ENCODE assay signal across 14 cellular contexts in the genomic region with DNA sequence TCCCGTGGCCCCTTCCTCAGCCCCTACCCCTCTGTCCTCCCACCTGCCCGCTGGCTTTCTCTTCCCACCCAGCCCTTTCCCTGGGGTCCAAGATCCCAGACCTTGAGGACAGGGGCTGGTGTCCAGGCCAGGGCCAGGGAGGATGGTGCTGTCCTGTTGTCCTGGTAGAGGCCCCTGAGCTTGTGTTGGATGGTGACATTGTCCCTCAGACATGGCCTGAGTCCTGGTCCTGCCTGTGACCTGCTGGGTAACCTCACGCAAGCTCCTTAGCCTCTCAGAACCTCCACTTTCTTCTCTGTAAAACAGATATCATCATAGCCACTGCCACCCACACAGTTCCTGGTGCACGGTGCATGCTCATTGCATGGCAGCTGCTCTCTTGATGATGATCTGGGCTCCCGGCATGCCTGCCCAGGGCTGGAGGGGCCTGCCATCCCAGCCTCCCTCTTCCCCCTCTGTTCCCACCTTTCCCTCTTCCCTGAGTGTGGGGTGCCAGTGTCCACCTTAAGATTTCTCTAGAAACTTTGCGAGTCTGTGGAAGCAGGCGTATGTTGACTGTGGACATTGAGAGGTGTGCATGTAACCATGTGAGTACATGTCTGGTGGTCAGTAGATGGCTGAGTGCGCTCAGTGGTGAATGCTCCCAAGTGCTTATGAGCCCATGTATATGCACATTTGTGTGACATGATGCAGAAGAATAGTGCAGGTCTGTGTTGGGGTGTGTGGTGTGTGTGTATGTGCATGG.
DNase-seq lines count a peak whose midpoint lies in the region; ATAC-seq and TF ChIP-seq lines count a peak whose summit lies in the region.
"Had no signal": no experiment of that assay in that cellular context is flagged by ENCODE, and none has a peak within 500 bp of the region (broad histone marks: within the 10 kb centered on the region; RNA-seq: fewer than 3 reads in every experiment).

No MANE protein-coding gene starts in this region.

- no peaks in the 10 kb centered on the region for H3K9me3 Mint-ChIP-seq in T-helper 2 cell treated with Interferon-gamma antibody and Interleukin-4, amounts not matched to agents 5 μg/mL and 100 μg/mL, for 36 hours
- no peaks in the 10 kb centered on the region for H3K9me3 Mint-ChIP-seq in chondrocyte (ENCODE audit: low read depth)
- H3K9me3 Mint-ChIP-seq: CD4-positive, CD25-positive, alpha-beta regulatory T cell; WTC11 had no signal

- H3K4me3 ChIP-seq in BLaER1: no peak overlapping the region

- H3K4me3 Mint-ChIP-seq in T-helper 2 cell treated with Interferon-gamma antibody and Interleukin-4, amounts not matched to agents 5 μg/mL and 100 μg/mL, for 36 hours: peak overlapping the region; percentile 75
- no peak overlapping the region for H3K4me3 Mint-ChIP-seq in chondrocyte (ENCODE audit: unreplicated experiment)

- H3K4me1 ChIP-seq in BLaER1: peaks cover 84% of the 10 kb centered on the region

- peaks cover 8% of the 10 kb centered on the region for H4K20me1 ChIP-seq in BLaER1

- H3K27ac Mint-ChIP-seq in T-helper 2 cell treated with Interferon-gamma antibody and Interleukin-4, amounts not matched to agents 5 μg/mL and 100 μg/mL, for 36 hours: peak overlapping the region; percentile 35
- H3K27ac Mint-ChIP-seq in chondrocyte (ENCODE audit: unreplicated experiment): no peak overlapping the region
- H3K27ac Mint-ChIP-seq: CD4-positive, CD25-positive, alpha-beta regulatory T cell; WTC11 had no signal

- no peak overlapping the region for H3K9ac ChIP-seq in BLaER1

- no peak for TF ChIP-seq CTCF in chondrocyte (IDR thresholded peaks at IDR 0.05)

- ATAC-seq in HG03342 (IDR thresholded peaks at IDR 0.05; ENCODE audit: unreplicated experiment) (no peak), HG03159 (IDR thresholded peaks at IDR 0.05; ENCODE audit: unreplicated experiment) (no peak)

- peaks cover 9% of the 10 kb centered on the region for H3K27me3 Mint-ChIP-seq in T-helper 2 cell treated with Interferon-gamma antibody and Interleukin-4, amounts not matched to agents 5 μg/mL and 100 μg/mL, for 36 hours (ENCODE audit: low read depth)
- H3K27me3 Mint-ChIP-seq in chondrocyte (ENCODE audit: low read depth): peaks cover 41% of the 10 kb centered on the region

- H3K36me3 Mint-ChIP-seq in T-helper 2 cell treated with Interferon-gamma antibody and Interleukin-4, amounts not matched to agents 5 μg/mL and 100 μg/mL, for 36 hours (ENCODE audit: low read depth): no peaks in the 10 kb centered on the region
- H3K36me3 Mint-ChIP-seq in chondrocyte (ENCODE audit: low read depth): no peaks in the 10 kb centered on the region
- H3K36me3 Mint-ChIP-seq: CD4-positive, CD25-positive, alpha-beta regulatory T cell; WTC11 had no signal

- peaks cover 31% of the 10 kb centered on the region for H3K27me3 ChIP-seq in BLaER1

- DNase-seq in T-helper 2 cell treated with Interferon-gamma antibody and Interleukin-4, amounts not matched to agents 5 μg/mL and 100 μg/mL, for 36 hours (ENCODE audit: low spot score): peak; percentile 75
- DNase-seq in chondrocyte (ENCODE audit: low spot score): peak; percentile 65
- DNase-seq in stimulated activated CD4-positive, alpha-beta T cell treated with anti-CD3 and anti-CD28 coated beads, Interleukin-15, amount 100 ng/mL, for 24 hours: peak; percentile 68
- no peak for DNase-seq in dermis blood vessel endothelial cell
- DNase-seq in GDM1 (lab: John Stamatoyannopoulos, UW): no peak
- DNase-seq: esophagus squamous epithelium, NCI-H524 treated with DMSO at 0.1 percent for 48 hours had no signal

- H3K9me3 ChIP-seq in BLaER1: no peaks in the 10 kb centered on the region
- H3K9me3 ChIP-seq: esophagus squamous epithelium had no signal

- H3K27ac ChIP-seq in BLaER1: no peak overlapping the region; the same call in 1 of the 2 replicates
- H3K27ac ChIP-seq: brain microvascular endothelial cell, esophagus squamous epithelium, skin epidermis had no signal

- peak overlapping the region; percentile 94 for H3K4me2 ChIP-seq in BLaER1

- peaks cover 22% of the 10 kb centered on the region for H3K4me1 Mint-ChIP-seq in T-helper 2 cell treated with Interferon-gamma antibody and Interleukin-4, amounts not matched to agents 5 μg/mL and 100 μg/mL, for 36 hours (ENCODE audit: low read depth)
- peaks cover 5% of the 10 kb centered on the region for H3K4me1 Mint-ChIP-seq in chondrocyte (ENCODE audit: low read depth)

- H3K36me3 ChIP-seq in BLaER1: no peaks in the 10 kb centered on the region
- H3K36me3 ChIP-seq: brain microvascular endothelial cell, esophagus squamous epithelium had no signal

Comparison
In these comparisons a context has a peak if more than half of its experiments do, and no peak if none do; other contexts are left out.
1. DNase-seq: peak in T-helper 2 cell treated with Interferon-gamma antibody and Interleukin-4, amounts not matched to agents 5 μg/mL and 100 μg/mL, for 36 hours (single experiment), chondrocyte (single experiment) and stimulated activated CD4-positive, alpha-beta T cell treated with anti-CD3 and anti-CD28 coated beads, Interleukin-15, amount 100 ng/mL, for 24 hours (single experiment); none in dermis blood vessel endothelial cell (single experiment) and GDM1 (single experiment).